18 cellular contexts compared by ENCODE assay signal in the genomic region with DNA sequence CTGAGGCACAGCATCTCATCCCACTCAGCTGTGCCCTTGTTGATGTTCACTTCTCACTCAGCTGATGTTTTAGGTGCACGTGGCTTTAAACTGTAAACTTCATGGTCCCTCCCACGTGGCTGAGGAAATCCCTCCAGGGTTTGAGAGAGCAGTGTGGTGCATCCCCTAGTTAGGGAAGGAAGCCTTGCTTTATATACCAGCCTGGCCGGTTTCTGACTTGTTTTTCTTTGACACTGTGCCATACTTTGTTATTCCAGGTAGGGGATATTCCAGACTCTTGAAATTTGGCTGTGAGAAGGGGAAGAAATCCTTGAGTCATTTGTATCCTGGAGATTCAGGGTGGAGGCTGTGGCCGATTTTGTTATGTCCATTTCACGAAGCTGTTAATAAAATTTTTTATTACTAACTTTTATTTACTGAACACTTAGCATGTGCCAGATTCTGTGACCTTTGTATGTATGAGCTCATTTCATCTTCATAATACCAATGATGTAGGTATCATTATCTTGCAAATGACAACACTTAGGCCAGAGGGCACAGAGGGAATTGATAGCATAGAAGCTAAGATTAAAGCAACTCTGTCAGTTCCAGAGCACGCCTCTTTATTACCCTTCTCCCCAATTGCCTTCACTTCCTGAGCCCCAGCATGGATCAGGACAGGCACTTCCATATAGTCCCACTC.
A peak's percentile ranks its signal among the peaks of the same experiment; 100 is the strongest.
DNase-seq lines count a peak whose midpoint lies in the region; ATAC-seq and TF ChIP-seq lines count a peak whose summit lies in the region.
"Had no signal": no experiment of that assay in that cellular context is flagged by ENCODE, and none has a peak within 500 bp of the region (broad histone marks: within the 10 kb centered on the region; RNA-seq: fewer than 3 reads in every experiment).

No MANE protein-coding gene starts in this region.

- H3K36me3 ChIP-seq in HUES48 (ENCODE audit: control insufficient read depth, insufficient read depth, low read length) (peaks cover 19% of the 10 kb centered on the region), colonic mucosa (no peaks in the 10 kb centered on the region), mucosa of descending colon (ENCODE audit: low read depth) (no peaks in the 10 kb centered on the region)
- H3K36me3 ChIP-seq in CD4-positive, alpha-beta memory T cell (ENCODE audit: insufficient read depth, low read length) = no peaks in the 10 kb centered on the region

- peak overlapping the region; percentile 37 for H3K27ac ChIP-seq in HUES48 (ENCODE audit: low read depth, low read length)
- no peak overlapping the region for H3K27ac ChIP-seq in colonic mucosa
- no peak overlapping the region for H3K27ac ChIP-seq in CD4-positive, alpha-beta memory T cell (ENCODE audit: low read depth, low read length)
- H3K27ac ChIP-seq: SJCRH30, upper lobe of left lung had no signal

- peaks cover 0 to 7% of the 10 kb centered on the region in 2 donors for H3K36me3 Mint-ChIP-seq in CD4-positive, alpha-beta memory T cell
- H3K36me3 Mint-ChIP-seq: naive B cell had no signal

- TF ChIP-seq POLR2A in erythroblast (IDR thresholded peaks at IDR 0.05; ENCODE audit: low read length) = no peak

- H3K27me3 ChIP-seq in HUES48 (ENCODE audit: control insufficient read depth, insufficient read depth, low read length) = no peaks in the 10 kb centered on the region
- H3K27me3 ChIP-seq in colonic mucosa = no peaks in the 10 kb centered on the region
- H3K27me3 ChIP-seq in CD4-positive, alpha-beta memory T cell (ENCODE audit: insufficient read depth, low read length) = no peaks in the 10 kb centered on the region
- H3K27me3 ChIP-seq: SJCRH30, upper lobe of left lung had no signal

- intact Hi-C loops in colonic mucosa (cut with DNase I) (no loop called here), mucosa of descending colon (cut with DNase I, micrococcal nuclease) (no loop called here)
- intact Hi-C loops in CD4-positive, alpha-beta memory T cell (cut with micrococcal nuclease) = no loop called here

- H3K27ac Mint-ChIP-seq in CD4-positive, alpha-beta memory T cell = no peak overlapping the region

- no peaks in the 10 kb centered on the region for H3K27me3 Mint-ChIP-seq in CD4-positive, alpha-beta memory T cell
- H3K27me3 Mint-ChIP-seq: IgD-negative memory B cell had no signal

- H3K4me3 Mint-ChIP-seq in CD4-positive, alpha-beta memory T cell = no peak overlapping the region

- DNase-seq in colonic mucosa = peak; percentile 50
- peak in 1 of 3 donors; percentile 56 for DNase-seq in mucosa of descending colon
- DNase-seq in erythroblast (lab: John Stamatoyannopoulos, UW) = no peak
- DNase-seq in CD4-positive, alpha-beta memory T cell = no peak
- no peak for DNase-seq in NCI-H446 treated with DMSO at 0.1 percent for 48 hours (lab: John Stamatoyannopoulos, UW)
- no peak for DNase-seq in NCI-H524 treated with DMSO at 0.1 percent for 48 hours (lab: John Stamatoyannopoulos, UW)
- DNase-seq: activated CD8-positive, alpha-beta memory T cell treated with anti-CD3 and anti-CD28 coated beads for 24 hours; activated gamma-delta T cell treated with Interleukin-2 at 50 U/mL for 16 hours; DMS 273 treated with DMSO at 0.1 percent for 48 hours; effector CD4-positive, alpha-beta T cell; naive B cell; NCI-H1417 treated with DMSO at 0.1 percent for 48 hours; SJCRH30; stimulated activated CD4-positive, alpha-beta T cell treated with anti-CD3 and anti-CD28 coated beads, Interleukin-2, amount 100 ng/mL, for 48 hours had no signal

- H3K9me3 ChIP-seq in HUES48 (ENCODE audit: control insufficient read depth, insufficient read depth, low read length) (peaks cover 8% of the 10 kb centered on the region; the same call in 1 of the 2 replicates), colonic mucosa (no peaks in the 10 kb centered on the region), mucosa of descending colon (no peaks in the 10 kb centered on the region)
- no peaks in the 10 kb centered on the region for H3K9me3 ChIP-seq in CD4-positive, alpha-beta memory T cell (ENCODE audit: control insufficient read depth in 1 of 2, low read length in 2 of 2)
- H3K9me3 ChIP-seq: SJCRH30 had no signal

- ATAC-seq in GM18511 (IDR thresholded peaks at IDR 0.05; ENCODE audit: unreplicated experiment) = peak; percentile 65
- ATAC-seq in mucosa of descending colon = peak; percentile 85

- H3K4me3 ChIP-seq in HUES48 (ENCODE audit: low read depth, low read length) (no peak overlapping the region), colonic mucosa (no peak overlapping the region), mucosa of descending colon (no peak overlapping the region)
- H3K4me3 ChIP-seq in CD4-positive, alpha-beta memory T cell (ENCODE audit: low read length in 2 of 2) = no peak overlapping the region
- H3K4me3 ChIP-seq: SJCRH30, upper lobe of left lung had no signal

- POLR2A ChIA-PET in CD4-positive, alpha-beta memory T cell (lab: Charles Lee; ENCODE audit: partially characterized antibody) = no interaction called here

- CTCF ChIA-PET in CD4-positive, alpha-beta memory T cell (lab: Charles Lee; ENCODE audit: partially characterized antibody) = interaction anchor here (1.4 kb wide), 1 partner anchor 10 kb away, joined by 5 read pairs; no protein-coding TSS in a partner anchor

- peaks cover 52% of the 10 kb centered on the region for H3K4me1 ChIP-seq in HUES48 (ENCODE audit: control insufficient read depth, insufficient read depth, low read length)
- H3K4me1 ChIP-seq in colonic mucosa = no peaks in the 10 kb centered on the region
- peaks cover 7% of the 10 kb centered on the region for H3K4me1 ChIP-seq in mucosa of descending colon (ENCODE audit: low read depth)
- no peaks in the 10 kb centered on the region for H3K4me1 ChIP-seq in CD4-positive, alpha-beta memory T cell (ENCODE audit: insufficient read depth, low read length)
- H3K4me1 ChIP-seq: SJCRH30 had no signal

- no peak overlapping the region for H3K9ac ChIP-seq in HUES48 (ENCODE audit: low read depth, low read length)
- no peak overlapping the region for H3K9ac ChIP-seq in colonic mucosa (ENCODE audit: low read depth in 2 of 2, low read length in 2 of 2)

- TF ChIP-seq CTCF in colonic mucosa (IDR thresholded peaks at IDR 0.05) (no peak), mucosa of descending colon (IDR thresholded peaks at IDR 0.05) (no peak)

- no peaks in the 10 kb centered on the region for H3K4me1 Mint-ChIP-seq in CD4-positive, alpha-beta memory T cell
- H3K4me1 Mint-ChIP-seq: IgD-negative memory B cell, naive B cell had no signal

- peaks cover 0 to 5% (median 0%) of the 10 kb centered on the region in 8 donors for H3K9me3 Mint-ChIP-seq in CD4-positive, alpha-beta memory T cell
